8 cellular contexts compared by ENCODE assay signal in genomic region chr14:54902143-54902520, GRCh38. TPM values are rescaled to one million over a fixed set of nuclear protein-coding genes. Genes with fewer than 3 reads are reported as not detected.
A peak's percentile ranks its signal among the peaks of the same experiment; 100 is the strongest.
DNase-seq lines count a peak whose midpoint lies in the region; ATAC-seq and TF ChIP-seq lines count a peak whose summit lies in the region.

No MANE protein-coding gene starts in this region.

- H3K4me3 Mint-ChIP-seq in nephron = peak overlapping the region; percentile 85 to 88 (median 85)
- peak overlapping the region; percentile 88 to 89 for H3K4me3 Mint-ChIP-seq in stimulated activated naive CD8-positive, alpha-beta T cell treated with anti-CD3 and anti-CD28 coated beads, Interleukin-15, amount 100 ng/mL, for 72 hours

- H3K27ac ChIP-seq in esophagus squamous epithelium = peak overlapping the region; percentile 87 to 96 (median 92)

- peak in 1 of 4 donors; percentile 7 for TF ChIP-seq POLR2A in esophagus squamous epithelium (IDR thresholded peaks at IDR 0.05)

- DNase-seq in CD1c-positive myeloid dendritic cell (ENCODE audit: extremely low spot score) (peak; percentile 87), NOMO-1 treated with dmso at 0.1 percent for 144 hours (lab: John Stamatoyannopoulos, UW; ENCODE audit: unreplicated experiment) (peak; percentile 61), activated T-cell treated with anti-CD3 and anti-CD28 coated beads for 48 hours (ENCODE audit: low read depth) (peak; percentile 73), esophagus squamous epithelium (lab: John Stamatoyannopoulos, UW) (peak; percentile 10)
- DNase-seq in stimulated activated naive CD8-positive, alpha-beta T cell treated with anti-CD3 and anti-CD28 coated beads, Interleukin-15, amount 100 ng/mL, for 72 hours = peak; percentile 85 to 88

- H3K4me1 Mint-ChIP-seq in nephron = peaks cover 10% of the 10 kb centered on the region
- peaks cover 33% of the 10 kb centered on the region for H3K4me1 Mint-ChIP-seq in stimulated activated naive CD8-positive, alpha-beta T cell treated with anti-CD3 and anti-CD28 coated beads, Interleukin-15, amount 100 ng/mL, for 72 hours

- no peaks in the 10 kb centered on the region for H3K9me3 ChIP-seq in esophagus squamous epithelium

- ATAC-seq in GM19324 (IDR thresholded peaks at IDR 0.05; ENCODE audit: low FRiP score, unreplicated experiment) (peak; percentile 42), HG03378 (IDR thresholded peaks at IDR 0.05; ENCODE audit: unreplicated experiment) (peak; percentile 48)
- ATAC-seq in stimulated activated naive CD8-positive, alpha-beta T cell treated with anti-CD3 and anti-CD28 coated beads, Interleukin-15, amount 100 ng/mL, for 72 hours = peak; percentile 86

- peaks cover 44% of the 10 kb centered on the region for H3K27me3 Mint-ChIP-seq in nephron (ENCODE audit: low read depth)
- no peaks in the 10 kb centered on the region for H3K27me3 Mint-ChIP-seq in stimulated activated naive CD8-positive, alpha-beta T cell treated with anti-CD3 and anti-CD28 coated beads, Interleukin-15, amount 100 ng/mL, for 72 hours

- WGBS in esophagus squamous epithelium, 2 donors = 0% methylated on average over 4 of the region's 37 CpGs; no CpG with 5 or more reads in 1 of the 2 donors

- no peaks in the 10 kb centered on the region for H3K36me3 Mint-ChIP-seq in nephron (ENCODE audit: low read depth)

- intact Hi-C loops in esophagus squamous epithelium (cut with DNase I) = loop anchor here (10.0 kb wide), 1 partner anchor 127 kb away; no protein-coding TSS in a partner anchor

- peak in 2 of 6 experiments; percentile 2 to 10 for TF ChIP-seq CTCF in esophagus squamous epithelium (IDR thresholded peaks at IDR 0.05)
- no peak for TF ChIP-seq CTCF in nephron (IDR thresholded peaks at IDR 0.05; ENCODE audit: unreplicated experiment in 3 of 3)

- peak overlapping the region; percentile 66 to 94 (median 78) for H3K4me3 ChIP-seq in esophagus squamous epithelium

- H3K27ac Mint-ChIP-seq in nephron = no peak overlapping the region
- H3K27ac Mint-ChIP-seq in stimulated activated naive CD8-positive, alpha-beta T cell treated with anti-CD3 and anti-CD28 coated beads, Interleukin-15, amount 100 ng/mL, for 72 hours = peak overlapping the region in 1 of 2 donors; percentile 89

- no peaks in the 10 kb centered on the region for H3K9me3 Mint-ChIP-seq in nephron
- no peaks in the 10 kb centered on the region for H3K9me3 Mint-ChIP-seq in stimulated activated naive CD8-positive, alpha-beta T cell treated with anti-CD3 and anti-CD28 coated beads, Interleukin-15, amount 100 ng/mL, for 72 hours

- no peaks in the 10 kb centered on the region for H3K27me3 ChIP-seq in esophagus squamous epithelium

- H3K36me3 ChIP-seq in esophagus squamous epithelium = no peaks in the 10 kb centered on the region

- H3K4me1 ChIP-seq in esophagus squamous epithelium = peaks cover 0 to 21% (median 0%) of the 10 kb centered on the region in 3 donors

RNA-seq across cellular contexts. Expression of gene GCH1, which starts 0.5 kb away (rescaled TPM):
- total RNA-seq in esophagus squamous epithelium = 10 to 100 TPM in 3 of 4 donors, 1 to 10 TPM in 1; 9.3 to 19.8 (median 15.5) TPM

Comparison
In these comparisons a context has a peak if more than half of its experiments do, and no peak if none do; other contexts are left out.
1. Peak in every context shown above with its lines: DNase-seq, ATAC-seq, H3K4me3 ChIP-seq and H3K27ac ChIP-seq.
2. DNase-seq: peak in every context shown above with its lines; median percentile 87 in CD1c-positive myeloid dendritic cell; 86 in stimulated activated naive CD8-positive, alpha-beta T cell treated with anti-CD3 and anti-CD28 coated beads, Interleukin-15, amount 100 ng/mL, for 72 hours; 73 in activated T-cell treated with anti-CD3 and anti-CD28 coated beads for 48 hours; 61 in NOMO-1 treated with dmso at 0.1 percent for 144 hours; 10 in esophagus squamous epithelium.